In genomic region chrX:32293962-32294708, GRCh38 we compare ENCODE assay signal across 18 cellular contexts.
"Had no signal": no experiment of that assay in that cellular context is flagged by ENCODE, and none has a peak within 500 bp of the region (broad histone marks: within the 10 kb centered on the region; RNA-seq: fewer than 3 reads in every experiment).

No MANE protein-coding gene starts in this region.

- H3K36me3 ChIP-seq: gastrocnemius medialis, lower lobe of right lung, ovary, suprapubic skin, thyroid gland, upper lobe of left lung, uterus had no signal

- H3K4me3 ChIP-seq: dorsolateral prefrontal cortex, gastrocnemius medialis, lower lobe of right lung, ovary, smooth muscle cell, suprapubic skin, thyroid gland, upper lobe of left lung, uterus had no signal

- H3K4me2 ChIP-seq: smooth muscle cell had no signal

- DNase-seq: cortex of kidney; dorsolateral prefrontal cortex; effector CD8-positive, alpha-beta T cell; islet precursor cell; lower lobe of right lung; natural killer cell; nucleus accumbens; ovary; right cardiac atrium; stimulated activated CD4-positive, alpha-beta T cell treated with anti-CD3 and anti-CD28 coated beads, Interleukin-2, amount 100 ng/mL, for 48 hours; stimulated activated naive CD4-positive, alpha-beta T cell treated with Interleukin-2 at 50 U/mL for 16 hours; thyroid gland; upper lobe of left lung; uterus had no signal

- ATAC-seq: left lobe of liver, lower lobe of right lung, natural killer cell, right cardiac atrium had no signal

- H3K4me1 ChIP-seq: gastrocnemius medialis, lower lobe of right lung, suprapubic skin, thyroid gland, upper lobe of left lung, uterus had no signal

- H3K27ac ChIP-seq: dorsolateral prefrontal cortex, gastrocnemius medialis, lower lobe of right lung, ovary, suprapubic skin, thyroid gland, upper lobe of left lung, uterus had no signal

- H3K9me3 ChIP-seq: gastrocnemius medialis, lower lobe of right lung, ovary, suprapubic skin, thyroid gland, upper lobe of left lung, uterus had no signal

- H3K27me3 ChIP-seq: gastrocnemius medialis, ovary, suprapubic skin, thyroid gland, upper lobe of left lung, uterus had no signal
